8 cellular contexts compared by ENCODE assay signal in genomic region chr15:41354371-41354770, GRCh38.
"Had no signal": no experiment of that assay in that cellular context is flagged by ENCODE, and none has a peak within 500 bp of the region (broad histone marks: within the 10 kb centered on the region; RNA-seq: fewer than 3 reads in every experiment).

No MANE protein-coding gene starts in this region.

- H3K27ac Mint-ChIP-seq: IgD-negative memory B cell had no signal

- H3K9me3 Mint-ChIP-seq: IgD-negative memory B cell had no signal

- H3K4me3 Mint-ChIP-seq: IgD-negative memory B cell had no signal

- H3K27ac ChIP-seq: HL-60, KMS-11 had no signal

- H3K27me3 Mint-ChIP-seq: IgD-negative memory B cell had no signal

- DNase-seq: IMR-90, KBM-7, KG1 had no signal

- ATAC-seq: HepG2 had no signal

- FAIRE-seq: HepG2, HTR-8/SVneo had no signal

- H3K4me2 ChIP-seq: KMS-11 had no signal

- H3K9ac ChIP-seq: KMS-11 had no signal
